In genomic region chr10:5424751-5425150, GRCh38 we compare ENCODE assay signal across 20 cellular contexts. TPM values are rescaled to one million over a fixed set of nuclear protein-coding genes. Genes with fewer than 3 reads are reported as not detected.
"Had no signal": no experiment of that assay in that cellular context is flagged by ENCODE, and none has a peak within 500 bp of the region (broad histone marks: within the 10 kb centered on the region; RNA-seq: fewer than 3 reads in every experiment).

No MANE protein-coding gene starts in this region.

- FAIRE-seq: keratinocyte had no signal

- H3K9me3 ChIP-seq: left ventricle myocardium inferior, prostate gland, right lobe of liver had no signal

- ATAC-seq: effector memory CD8-positive, alpha-beta T cell; heart right ventricle; right lobe of liver; stimulated activated memory B cell treated with anti-CD40 and anti-IgM and Interleukin-4, amounts not matched to agents 10 μg/mL and 1 μg/mL and 100 μg/mL, for 72 hours had no signal

- H3K27me3 ChIP-seq: heart right ventricle, right lobe of liver had no signal

- H3K27me3 Mint-ChIP-seq: dendritic cell treated with granulocyte-macrophage colony-stimulating factor and Interleukin-4, amounts not matched to agents 40 ng/mL and 50 ng/mL, for 4 days; effector memory CD8-positive, alpha-beta T cell; memory B cell; stimulated activated memory B cell treated with anti-CD40 and anti-IgM and Interleukin-4, amounts not matched to agents 10 μg/mL and 1 μg/mL and 100 μg/mL, for 72 hours; type B pancreatic cell had no signal

- DNase-seq: activated CD4-positive, alpha-beta T cell treated with anti-CD3 and anti-CD28 coated beads for 4 hours; activated naive CD4-positive, alpha-beta T cell treated with anti-CD3 and anti-CD28 coated beads for 36 hours; central memory CD4-positive, alpha-beta T cell; effector memory CD8-positive, alpha-beta T cell; erythroblast; foreskin fibroblast; heart right ventricle; left ventricle myocardium inferior; right lobe of liver; stimulated activated CD4-positive, alpha-beta T cell treated with anti-CD3 and anti-CD28 coated beads, Interleukin-1b, Interleukin-23, amount 100 ng/mL, for 48 hours; substantia nigra; T1000 had no signal

- H3K4me3 ChIP-seq: heart right ventricle, left ventricle myocardium inferior, prostate gland, right lobe of liver had no signal

- H3K36me3 ChIP-seq: left ventricle myocardium inferior, prostate gland, right lobe of liver had no signal

- H3K27ac Mint-ChIP-seq: activated naive CD4-positive, alpha-beta T cell treated with anti-CD3 and anti-CD28 coated beads for 36 hours; dendritic cell treated with granulocyte-macrophage colony-stimulating factor and Interleukin-4, amounts not matched to agents 40 ng/mL and 50 ng/mL, for 4 days; effector memory CD8-positive, alpha-beta T cell; memory B cell; nephron; stimulated activated memory B cell treated with anti-CD40 and anti-IgM and Interleukin-4, amounts not matched to agents 10 μg/mL and 1 μg/mL and 100 μg/mL, for 72 hours; type B pancreatic cell had no signal

- H3K4me1 Mint-ChIP-seq: memory B cell had no signal

- H3K27ac ChIP-seq: heart right ventricle, left ventricle myocardium inferior, prostate gland, right lobe of liver, VCaP had no signal

- H3K4me1 ChIP-seq: prostate gland, right lobe of liver had no signal

- H3K4me3 Mint-ChIP-seq: activated naive CD4-positive, alpha-beta T cell treated with anti-CD3 and anti-CD28 coated beads for 36 hours; dendritic cell treated with granulocyte-macrophage colony-stimulating factor and Interleukin-4, amounts not matched to agents 40 ng/mL and 50 ng/mL, for 4 days; effector memory CD8-positive, alpha-beta T cell; memory B cell; nephron; stimulated activated memory B cell treated with anti-CD40 and anti-IgM and Interleukin-4, amounts not matched to agents 10 μg/mL and 1 μg/mL and 100 μg/mL, for 72 hours; type B pancreatic cell had no signal

RNA-seq across cellular contexts. Expression of gene TUBAL3, which starts 20.1 kb away (rescaled TPM):
- total RNA-seq: activated naive CD4-positive, alpha-beta T cell treated with anti-CD3 and anti-CD28 coated beads for 36 hours; right lobe of liver had no signal

RNA-seq across cellular contexts. Expression of gene UCN3, which starts 60.0 kb away (rescaled TPM):
- total RNA-seq: activated naive CD4-positive, alpha-beta T cell treated with anti-CD3 and anti-CD28 coated beads for 36 hours; heart right ventricle; left ventricle myocardium inferior; prostate gland; right lobe of liver had no signal
- polyA plus RNA-seq: heart right ventricle, keratinocyte had no signal
